In genomic region chr5:75368391-75368790, GRCh38 we compare ENCODE assay signal across 23 cellular contexts. TPM values are rescaled to one million over a fixed set of nuclear protein-coding genes. Genes with fewer than 3 reads are reported as not detected.
DNase-seq lines count a peak whose midpoint lies in the region; ATAC-seq, FAIRE-seq and TF ChIP-seq lines count a peak whose summit lies in the region.
"Had no signal": no experiment of that assay in that cellular context is flagged by ENCODE, and none has a peak within 500 bp of the region (broad histone marks: within the 10 kb centered on the region; RNA-seq: fewer than 3 reads in every experiment).

No MANE protein-coding gene starts in this region.

- H3K27me3 ChIP-seq in skeletal muscle satellite cell (ENCODE audit: control insufficient read depth, insufficient read depth, low read length) (no peaks in the 10 kb centered on the region), HepG2 (ENCODE audit: control insufficient read depth in 1 of 2, insufficient read depth in 2 of 2, low read length in 2 of 2) (no peaks in the 10 kb centered on the region)
- H3K27me3 ChIP-seq: dorsolateral prefrontal cortex, tibial nerve had no signal

- H2AFZ ChIP-seq in HepG2 (ENCODE audit: low read length) = no peak overlapping the region

- H3K9ac ChIP-seq in skeletal muscle satellite cell (ENCODE audit: low read depth, low read length) (no peak overlapping the region), HepG2 (ENCODE audit: insufficient read depth, low read depth, low read length) (no peak overlapping the region)

- H3K9me3 ChIP-seq in skeletal muscle satellite cell (replicated peaks; ENCODE audit: low read length) = no peaks in the 10 kb centered on the region
- no peaks in the 10 kb centered on the region for H3K9me3 ChIP-seq in HepG2 (ENCODE audit: low read length)
- H3K9me3 ChIP-seq: tibial nerve had no signal

- H3K4me1 Mint-ChIP-seq in mesothelial cell of epicardium = peaks cover 4% of the 10 kb centered on the region

- POLR2A ChIA-PET in HepG2 (lab: Yijun Ruan, JAX) = interaction anchor here (0.7 to 1.6 kb wide), 2 partner anchors 31 to 107 kb away, joined by 3 to 4 read pairs; partner anchors contain the start of gene HMGCR

- H3K36me3 ChIP-seq in skeletal muscle satellite cell (ENCODE audit: insufficient read depth, low read length) (peaks cover 12% of the 10 kb centered on the region), HepG2 (replicated peaks in 1 of 2; ENCODE audit: control insufficient read depth in 1 of 2, insufficient read depth in 2 of 2, low read length in 2 of 2) (no peaks in the 10 kb centered on the region)

- H3K4me2 ChIP-seq in skeletal muscle satellite cell (ENCODE audit: low read length) (peak overlapping the region; percentile 15), HepG2 (ENCODE audit: low read depth, low read length) (no peak overlapping the region)

- H4K20me1 ChIP-seq in HepG2 (ENCODE audit: insufficient read depth, low read length) = no peaks in the 10 kb centered on the region

- TF ChIP-seq EP300 in HepG2 (IDR thresholded peaks at IDR 0.05; ENCODE audit: low read depth in 2 of 2, low read length in 2 of 2) (no peak), HepG2 (CRISPR knock-in tag; IDR thresholded peaks at IDR 0.05; ENCODE audit: borderline replicate concordance) (no peak)

- CTCF ChIA-PET in HepG2 (lab: Yijun Ruan, JAX; ENCODE audit: low intra/inter-chr PET ratio, low total read pairs) = no interaction called here

- H3K9me3 Mint-ChIP-seq in mesothelial cell of epicardium = no peaks in the 10 kb centered on the region
- H3K9me3 Mint-ChIP-seq: CD8-positive, alpha-beta memory T cell; nephron; stimulated activated naive CD8-positive, alpha-beta T cell treated with anti-CD3 and anti-CD28 coated beads, Interleukin-15, Interleukin-2, amounts not matched to agents 100 ng/mL and 50 ng/mL, for 24 hours had no signal

- intact Hi-C loops in HepG2 (cut with micrococcal nuclease; ENCODE audit: unreplicated experiment) = no loop called here

- H3K79me2 ChIP-seq in HepG2 (ENCODE audit: insufficient read depth, low read length) = no peaks in the 10 kb centered on the region

- no peak for FAIRE-seq in HepG2 (lab: Jason Lieb, UNC)

- H3K4me3 ChIP-seq in HFF-Myc (replicated peaks; ENCODE audit: low read depth, low read length) = no peak overlapping the region
- no peak overlapping the region for H3K4me3 ChIP-seq in skeletal muscle satellite cell (ENCODE audit: low read length)
- H3K4me3 ChIP-seq in HepG2 (replicated peaks in 1 of 3; ENCODE audit: insufficient read depth in 1 of 3, low read depth in 2 of 3, low read length in 3 of 3) = no peak overlapping the region
- H3K4me3 ChIP-seq: dorsolateral prefrontal cortex, skin epidermis, tibial nerve had no signal

- H3K4me1 ChIP-seq in skeletal muscle satellite cell (ENCODE audit: control insufficient read depth, insufficient read depth, low read length) (peaks cover 14% of the 10 kb centered on the region), HepG2 (ENCODE audit: insufficient read depth, low read length) (peaks cover under 1% of the 10 kb centered on the region; the same call in 1 of the 2 replicates)
- H3K4me1 ChIP-seq: tibial nerve had no signal

- 96% methylated on average over 4 of the region's 4 CpGs for WGBS in HepG2 (ENCODE audit: low lambda C conversion rate)

- no peaks in the 10 kb centered on the region for H3K27me3 Mint-ChIP-seq in mesothelial cell of epicardium (ENCODE audit: low read depth)
- H3K27me3 Mint-ChIP-seq: CD8-positive, alpha-beta memory T cell; stimulated activated naive CD8-positive, alpha-beta T cell treated with anti-CD3 and anti-CD28 coated beads, Interleukin-15, Interleukin-2, amounts not matched to agents 100 ng/mL and 50 ng/mL, for 24 hours had no signal

- H3K4me3 Mint-ChIP-seq in mesothelial cell of epicardium = no peak overlapping the region
- H3K4me3 Mint-ChIP-seq: CD8-positive, alpha-beta memory T cell; nephron; stimulated activated naive CD8-positive, alpha-beta T cell treated with anti-CD3 and anti-CD28 coated beads, Interleukin-15, Interleukin-2, amounts not matched to agents 100 ng/mL and 50 ng/mL, for 24 hours had no signal

- no TSS peak for BruUV-seq in HepG2 (replicated peaks; lab: Mats Ljungman, UMichigan)

- TF ChIP-seq RAD21 in HepG2 (CRISPR knock-in tag; IDR thresholded peaks at IDR 0.05) = no peak

- H3K27ac Mint-ChIP-seq in mesothelial cell of epicardium = no peak overlapping the region
- H3K27ac Mint-ChIP-seq: stimulated activated naive CD8-positive, alpha-beta T cell treated with anti-CD3 and anti-CD28 coated beads, Interleukin-15, Interleukin-2, amounts not matched to agents 100 ng/mL and 50 ng/mL, for 24 hours had no signal

- TF ChIP-seq CTCF in HFF-Myc (IDR thresholded peaks at IDR 0.05; ENCODE audit: low read depth, low read length, missing control alignments) = no peak
- TF ChIP-seq CTCF in HepG2 (CRISPR knock-in tag; IDR thresholded peaks at IDR 0.05) = no peak
- no peak for TF ChIP-seq CTCF in mesothelial cell of epicardium (IDR thresholded peaks at IDR 0.05; ENCODE audit: unreplicated experiment)

- DNase-seq in HFF-Myc (ENCODE audit: extremely low read depth, low read depth) (peak; percentile 32), amniotic epithelial cell (ENCODE audit: low read depth) (peak; percentile 51), fibroblast of peridontal ligament (ENCODE audit: extremely low read depth) (peak; percentile 10), HepG2 (ENCODE audit: low spot score) (no peak), mesothelial cell of epicardium (ENCODE audit: low spot score in 2 of 2, unreplicated experiment in 2 of 2) (no peak)
- DNase-seq: activated effector memory CD4-positive, alpha-beta T cell treated with Interleukin-2 at 50 U/mL for 16 hours; CD8-positive, alpha-beta memory T cell; DMS53; dorsolateral prefrontal cortex; left cardiac atrium; midbrain; NCI-H146; NCI-H748 treated with DMSO at 0.1 percent for 48 hours; posterior cingulate gyrus; Right ventricle myocardium superior; stimulated activated CD4-positive, alpha-beta T cell treated with anti-CD3 and anti-CD28 coated beads, Interleukin-4, amount 100 ng/mL, for 1 hour had no signal

- TF ChIP-seq POLR2A in HepG2 (IDR thresholded peaks at IDR 0.05; ENCODE audit: insufficient read depth in 1 of 2, low read depth in 2 of 2, low read length in 2 of 2) = no peak

- ATAC-seq in HepG2 = no peak
- ATAC-seq in GM21423 (IDR thresholded peaks at IDR 0.05; ENCODE audit: unreplicated experiment) = no peak
- ATAC-seq: HCT116, left cardiac atrium had no signal

- no peaks in the 10 kb centered on the region for H3K36me3 Mint-ChIP-seq in mesothelial cell of epicardium

- H3K27ac ChIP-seq in HepG2 (ENCODE audit: extremely low read length, insufficient read depth, low read length) = no peak overlapping the region
- H3K27ac ChIP-seq: dorsolateral prefrontal cortex, skin epidermis, tibial nerve had no signal

- in situ Hi-C loops in HepG2 (cut with HindIII; ENCODE audit: extremely low pct_ligation_motif_present, low pct_unique_long_range_greater_than_20kb) = no loop called here

TF ChIP-seq in HepG2, 621 proteins besides CTCF, POLR2A, EP300 and RAD21 (continues in another document):
- TF ChIP-seq ZMYM2 (CRISPR knock-in tag; IDR thresholded peaks at IDR 0.05) = no peak

RNA-seq across cellular contexts. Expression of gene HMGCR, which starts 31.4 kb away (rescaled TPM):
- 42.6 and 75.5 TPM in 2 replicates for total RNA-seq in skeletal muscle satellite cell (2012; rRNA removed)
- total RNA-seq in HepG2 (2016; rRNA removed; fragmentation: Illumina TruSeq; extraction: Trizol) (111 and 144 TPM in 2 replicates), mesothelial cell of epicardium (99.6 to 107 TPM (median 106 TPM) in 3 replicates)
- total RNA-seq in HepG2 (2016; cell fraction: cytosol; rRNA removed; fragmentation: Illumina TruSeq; extraction: Trizol; ENCODE audit: low read depth) = 13.9 and 16.0 TPM in 2 replicates
- 94.9 and 148 TPM in 2 replicates for total RNA-seq in HepG2 (2016; cell fraction: insoluble cytoplasmic fraction; rRNA removed; fragmentation: Illumina TruSeq; extraction: Trizol)
- 34.9 and 43.7 TPM in 2 replicates for total RNA-seq in HepG2 (2016; cell fraction: membrane; rRNA removed; fragmentation: Illumina TruSeq; extraction: Trizol)
- 273 and 279 TPM in 2 replicates for total RNA-seq in HepG2 (2016; cell fraction: nucleus; rRNA removed; fragmentation: Illumina TruSeq; extraction: Trizol)
- polyA plus RNA-seq in HepG2 (2011; rRNA removed) = 43.0 and 54.2 TPM in 2 replicates
- 16.7 and 37.7 TPM in 2 replicates for polyA plus RNA-seq in HepG2 (2011; cell fraction: cytosol; rRNA removed)
- 41.8 and 60.3 TPM in 2 replicates for polyA plus RNA-seq in HepG2 (2011; cell fraction: nucleus; rRNA removed)
- 147 and 165 TPM in 2 replicates for polyA plus RNA-seq in HepG2 (2012)
- 5.0 and 5.2 TPM in 2 replicates for polyA plus RNA-seq in HepG2 (2016; cell fraction: cytosol; fragmentation: Illumina TruSeq; extraction: Trizol; ENCODE audit: low read depth)
- 67.7 and 73.3 TPM in 2 replicates for polyA plus RNA-seq in HepG2 (2016; cell fraction: insoluble cytoplasmic fraction; fragmentation: Illumina TruSeq; extraction: Trizol; ENCODE audit: low read depth)
- polyA plus RNA-seq in HepG2 (2016; cell fraction: membrane; fragmentation: Illumina TruSeq; extraction: Trizol; ENCODE audit: low read depth) = 10.6 and 13.1 TPM in 2 replicates
- polyA plus RNA-seq in HepG2 (2016; cell fraction: nucleus; fragmentation: Illumina TruSeq; extraction: Trizol; ENCODE audit: insufficient read depth, low read depth) = 271 and 285 TPM in 2 replicates
- 101 and 102 TPM in 2 replicates for polyA minus RNA-seq in HepG2 (2011; rRNA and poly(A)+ RNA removed; ENCODE audit: low replicate concordance)
- 53.2 and 76.7 TPM in 2 replicates for polyA minus RNA-seq in HepG2 (2011; cell fraction: cytosol; rRNA and poly(A)+ RNA removed)
- polyA minus RNA-seq in HepG2 (2011; cell fraction: nucleus; rRNA and poly(A)+ RNA removed) = 204 and 309 TPM in 2 replicates

Comparison
In these comparisons a context has a peak if more than half of its experiments do, and no peak if none do; other contexts are left out.
1. DNase-seq: peak in HFF-Myc (single experiment), amniotic epithelial cell (single experiment) and fibroblast of peridontal ligament (single experiment); none in HepG2 (single experiment) and mesothelial cell of epicardium (0 of 2).